In the genomic region with DNA sequence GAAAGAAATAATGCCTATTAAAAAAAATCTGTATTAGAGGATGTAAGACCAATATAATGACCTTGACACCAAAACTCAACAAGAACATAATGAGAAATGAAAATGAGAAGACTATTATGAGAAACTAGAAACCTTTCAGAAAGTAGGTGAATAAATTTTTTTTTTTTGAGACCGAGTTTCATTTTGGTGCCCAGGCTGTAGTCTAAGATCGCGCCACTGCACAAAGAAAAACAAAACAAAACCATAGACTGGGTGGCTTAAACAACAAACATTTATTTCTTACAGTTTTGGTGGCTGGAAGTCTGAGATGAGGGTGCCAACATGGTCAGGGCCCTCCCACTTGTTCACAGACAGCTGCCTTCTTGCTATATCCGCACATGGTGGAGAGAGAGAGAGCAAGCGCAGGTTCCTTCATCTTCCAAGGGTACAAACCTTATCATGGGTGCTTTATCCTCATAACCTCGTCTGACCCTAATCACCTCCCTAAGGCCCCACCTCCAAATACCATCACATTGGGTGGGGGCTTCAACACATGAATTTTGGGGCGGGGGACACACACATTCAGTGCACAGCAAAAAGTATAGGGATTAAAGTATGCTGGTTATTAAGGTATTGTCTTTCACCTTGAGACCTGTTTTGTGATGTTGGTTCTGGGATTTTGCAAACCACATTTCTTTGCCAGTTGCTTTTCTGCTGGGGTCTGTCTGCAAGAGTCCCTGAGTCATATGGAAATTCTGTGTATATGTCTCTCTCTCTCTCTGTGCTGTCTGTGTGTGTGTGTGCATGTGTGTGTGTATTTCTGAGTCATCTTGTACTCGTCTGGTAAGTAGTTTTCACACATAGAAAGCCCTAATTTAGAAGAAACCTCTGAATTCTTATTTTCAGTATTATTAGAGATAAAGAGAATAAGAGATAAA, we compare ENCODE assay signal across 7 cellular contexts. TPM values are rescaled to one million over a fixed set of nuclear protein-coding genes. Genes with fewer than 3 reads are reported as not detected.
DNase-seq lines count a peak whose midpoint lies in the region; ATAC-seq and TF ChIP-seq lines count a peak whose summit lies in the region.

No MANE protein-coding gene starts in this region.

- no peaks in the 10 kb centered on the region for H3K9me3 ChIP-seq in esophagus muscularis mucosa

- no peak overlapping the region for H3K4me3 ChIP-seq in esophagus muscularis mucosa

- H3K36me3 ChIP-seq in esophagus muscularis mucosa: no peaks in the 10 kb centered on the region

- TF ChIP-seq CTCF in esophagus muscularis mucosa (IDR thresholded peaks at IDR 0.05): no peak

- no peaks in the 10 kb centered on the region for H3K4me1 ChIP-seq in esophagus muscularis mucosa

- TF ChIP-seq EP300 in esophagus muscularis mucosa (IDR thresholded peaks at IDR 0.05): no peak

- WGBS in esophagus muscularis mucosa: 80% methylated on average over 8 of the region's 8 CpGs

- no peaks in the 10 kb centered on the region for H3K27me3 ChIP-seq in esophagus muscularis mucosa

- intact Hi-C loops in esophagus muscularis mucosa (cut with DNase I): no loop called here

- H3K27ac ChIP-seq in esophagus muscularis mucosa (replicated peaks in 1 of 4): no peak overlapping the region

- ATAC-seq in GM19324 (IDR thresholded peaks at IDR 0.05; ENCODE audit: low FRiP score, unreplicated experiment): peak; percentile 74
- ATAC-seq in HG03025 (IDR thresholded peaks at IDR 0.05; ENCODE audit: low FRiP score, unreplicated experiment): peak; percentile 75

- DNase-seq in activated CD4-positive, alpha-beta T cell treated with anti-CD3 and anti-CD28 coated beads for 4 hours: peak; percentile 58 to 63
- DNase-seq in kidney glomerular epithelial cell (lab: John Stamatoyannopoulos, UW) (peak; percentile 7), esophagus muscularis mucosa (ENCODE audit: extremely low spot score) (no peak), globus pallidus (ENCODE audit: low spot score) (no peak), NCI-H1694 treated with DMSO at 0.1 percent for 48 hours (lab: John Stamatoyannopoulos, UW) (no peak)

- TF ChIP-seq POLR2A in esophagus muscularis mucosa (IDR thresholded peaks at IDR 0.05; ENCODE audit: low read depth): no peak

RNA-seq across cellular contexts. Expression of a gene that starts 26.2 kb away (rescaled TPM):
- 10 to 100 TPM; 36.3 to 71.0 (median 42.4) TPM for total RNA-seq in esophagus muscularis mucosa

RNA-seq across cellular contexts. Expression of a gene that starts 26.3 kb away (rescaled TPM):
- 10 to 100 TPM; 40.0 to 45.3 (median 42.1) TPM for total RNA-seq in esophagus muscularis mucosa

Comparison
In these comparisons a context has a peak if more than half of its experiments do, and no peak if none do; other contexts are left out.
1. DNase-seq: peak in activated CD4-positive, alpha-beta T cell treated with anti-CD3 and anti-CD28 coated beads for 4 hours (2 of 2) and kidney glomerular epithelial cell (single experiment); none in esophagus muscularis mucosa (single experiment), globus pallidus (single experiment) and NCI-H1694 treated with DMSO at 0.1 percent for 48 hours (single experiment).